Comparison of ENCODE assay signal across 2 cellular contexts in the genomic region with DNA sequence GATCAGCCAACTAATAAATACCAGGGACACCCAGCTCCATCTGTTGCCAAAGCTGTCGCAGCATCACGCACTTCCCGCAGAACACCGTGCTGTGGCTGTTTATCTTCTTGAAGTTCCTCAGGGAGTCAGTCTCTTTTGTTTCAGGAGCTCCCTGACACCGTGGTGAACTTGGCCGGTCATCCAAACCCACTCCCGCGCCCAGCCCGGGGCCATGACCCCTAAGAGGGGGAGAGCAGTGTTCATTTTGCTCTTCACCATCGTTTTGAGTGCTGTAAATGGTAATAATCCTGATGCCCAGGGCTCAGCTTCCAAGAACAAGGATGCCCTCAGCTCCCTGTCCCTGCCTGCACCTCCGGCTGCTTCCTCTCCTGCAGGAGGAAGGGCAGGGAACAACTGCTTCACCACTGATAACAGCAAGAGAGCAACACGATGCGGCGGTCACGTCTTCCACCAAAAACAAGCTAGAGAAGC.
A peak's percentile ranks its signal among the peaks of the same experiment; 100 is the strongest.
TF ChIP-seq lines count a peak whose summit lies in the region.

No MANE protein-coding gene starts in this region.

TF ChIP-seq in liver, 16 proteins besides CTCF, POLR2A, EP300 and RAD21:
- TF ChIP-seq NR2F2 (IDR thresholded peaks at IDR 0.05) (peak; percentile 94), TAF1 (conservative IDR thresholded peaks at IDR 0.05) (no peak), SP1 (IDR thresholded peaks at IDR 0.05) (peak; percentile 20), RXRA (IDR thresholded peaks at IDR 0.05) (peak; percentile 18 to 42)
- TF ChIP-seq, protein P1, sequence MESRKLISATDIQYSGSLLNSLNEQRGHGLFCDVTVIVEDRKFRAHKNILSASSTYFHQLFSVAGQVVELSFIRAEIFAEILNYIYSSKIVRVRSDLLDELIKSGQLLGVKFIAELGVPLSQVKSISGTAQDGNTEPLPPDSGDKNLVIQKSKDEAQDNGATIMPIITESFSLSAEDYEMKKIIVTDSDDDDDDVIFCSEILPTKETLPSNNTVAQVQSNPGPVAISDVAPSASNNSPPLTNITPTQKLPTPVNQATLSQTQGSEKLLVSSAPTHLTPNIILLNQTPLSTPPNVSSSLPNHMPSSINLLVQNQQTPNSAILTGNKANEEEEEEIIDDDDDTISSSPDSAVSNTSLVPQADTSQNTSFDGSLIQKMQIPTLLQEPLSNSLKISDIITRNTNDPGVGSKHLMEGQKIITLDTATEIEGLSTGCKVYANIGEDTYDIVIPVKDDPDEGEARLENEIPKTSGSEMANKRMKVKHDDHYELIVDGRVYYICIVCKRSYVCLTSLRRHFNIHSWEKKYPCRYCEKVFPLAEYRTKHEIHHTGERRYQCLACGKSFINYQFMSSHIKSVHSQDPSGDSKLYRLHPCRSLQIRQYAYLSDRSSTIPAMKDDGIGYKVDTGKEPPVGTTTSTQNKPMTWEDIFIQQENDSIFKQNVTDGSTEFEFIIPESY (IDR thresholded peaks at IDR 0.05) = no peak
TF ChIP-seq in liver: peak in this region for 3.

TF ChIP-seq in HepG2, 621 proteins besides CTCF, POLR2A, EP300 and RAD21:
- TF ChIP-seq ETV6 (CRISPR knock-in tag; conservative IDR thresholded peaks at IDR 0.05) (no peak), ASH2L (IDR thresholded peaks at IDR 0.05; ENCODE audit: insufficient read length, low read depth, low read length) (no peak), ZHX2 (IDR thresholded peaks at IDR 0.05; ENCODE audit: low read depth) (no peak), ZHX2 (CRISPR knock-in tag; IDR thresholded peaks at IDR 0.05; ENCODE audit: borderline replicate concordance) (no peak), SRSF1 (optimal IDR thresholded peaks at IDR 0.05; ENCODE audit: low read depth, low read length) (no peak), RBFOX2 (IDR thresholded peaks at IDR 0.05; ENCODE audit: low read depth, low read length) (no peak), HMG20B (CRISPR knock-in tag; conservative IDR thresholded peaks at IDR 0.05) (no peak), ZFP36L1 (CRISPR knock-in tag; IDR thresholded peaks at IDR 0.05) (no peak), HOXA3 (CRISPR knock-in tag; IDR thresholded peaks at IDR 0.05) (no peak), ZNF280B (CRISPR knock-in tag; IDR thresholded peaks at IDR 0.05; ENCODE audit: borderline replicate concordance) (no peak), PLRG1 (conservative IDR thresholded peaks at IDR 0.05) (no peak), ZSCAN9 (CRISPR knock-in tag; IDR thresholded peaks at IDR 0.05; ENCODE audit: borderline replicate concordance) (no peak)
- TF ChIP-seq, protein P2, sequence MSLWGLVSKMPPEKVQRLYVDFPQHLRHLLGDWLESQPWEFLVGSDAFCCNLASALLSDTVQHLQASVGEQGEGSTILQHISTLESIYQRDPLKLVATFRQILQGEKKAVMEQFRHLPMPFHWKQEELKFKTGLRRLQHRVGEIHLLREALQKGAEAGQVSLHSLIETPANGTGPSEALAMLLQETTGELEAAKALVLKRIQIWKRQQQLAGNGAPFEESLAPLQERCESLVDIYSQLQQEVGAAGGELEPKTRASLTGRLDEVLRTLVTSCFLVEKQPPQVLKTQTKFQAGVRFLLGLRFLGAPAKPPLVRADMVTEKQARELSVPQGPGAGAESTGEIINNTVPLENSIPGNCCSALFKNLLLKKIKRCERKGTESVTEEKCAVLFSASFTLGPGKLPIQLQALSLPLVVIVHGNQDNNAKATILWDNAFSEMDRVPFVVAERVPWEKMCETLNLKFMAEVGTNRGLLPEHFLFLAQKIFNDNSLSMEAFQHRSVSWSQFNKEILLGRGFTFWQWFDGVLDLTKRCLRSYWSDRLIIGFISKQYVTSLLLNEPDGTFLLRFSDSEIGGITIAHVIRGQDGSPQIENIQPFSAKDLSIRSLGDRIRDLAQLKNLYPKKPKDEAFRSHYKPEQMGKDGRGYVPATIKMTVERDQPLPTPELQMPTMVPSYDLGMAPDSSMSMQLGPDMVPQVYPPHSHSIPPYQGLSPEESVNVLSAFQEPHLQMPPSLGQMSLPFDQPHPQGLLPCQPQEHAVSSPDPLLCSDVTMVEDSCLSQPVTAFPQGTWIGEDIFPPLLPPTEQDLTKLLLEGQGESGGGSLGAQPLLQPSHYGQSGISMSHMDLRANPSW (CRISPR knock-in tag; IDR thresholded peaks at IDR 0.05; ENCODE audit: borderline replicate concordance) = no peak
- TF ChIP-seq, protein P3, sequence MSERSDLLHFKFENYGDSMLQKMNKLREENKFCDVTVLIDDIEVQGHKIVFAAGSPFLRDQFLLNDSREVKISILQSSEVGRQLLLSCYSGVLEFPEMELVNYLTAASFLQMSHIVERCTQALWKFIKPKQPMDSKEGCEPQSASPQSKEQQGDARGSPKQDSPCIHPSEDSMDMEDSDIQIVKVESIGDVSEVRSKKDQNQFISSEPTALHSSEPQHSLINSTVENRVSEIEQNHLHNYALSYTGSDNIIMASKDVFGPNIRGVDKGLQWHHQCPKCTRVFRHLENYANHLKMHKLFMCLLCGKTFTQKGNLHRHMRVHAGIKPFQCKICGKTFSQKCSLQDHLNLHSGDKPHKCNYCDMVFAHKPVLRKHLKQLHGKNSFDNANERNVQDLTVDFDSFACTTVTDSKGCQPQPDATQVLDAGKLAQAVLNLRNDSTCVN (CRISPR knock-in tag; IDR thresholded peaks at IDR 0.05; ENCODE audit: borderline replicate concordance) = no peak
